In the genomic region with DNA sequence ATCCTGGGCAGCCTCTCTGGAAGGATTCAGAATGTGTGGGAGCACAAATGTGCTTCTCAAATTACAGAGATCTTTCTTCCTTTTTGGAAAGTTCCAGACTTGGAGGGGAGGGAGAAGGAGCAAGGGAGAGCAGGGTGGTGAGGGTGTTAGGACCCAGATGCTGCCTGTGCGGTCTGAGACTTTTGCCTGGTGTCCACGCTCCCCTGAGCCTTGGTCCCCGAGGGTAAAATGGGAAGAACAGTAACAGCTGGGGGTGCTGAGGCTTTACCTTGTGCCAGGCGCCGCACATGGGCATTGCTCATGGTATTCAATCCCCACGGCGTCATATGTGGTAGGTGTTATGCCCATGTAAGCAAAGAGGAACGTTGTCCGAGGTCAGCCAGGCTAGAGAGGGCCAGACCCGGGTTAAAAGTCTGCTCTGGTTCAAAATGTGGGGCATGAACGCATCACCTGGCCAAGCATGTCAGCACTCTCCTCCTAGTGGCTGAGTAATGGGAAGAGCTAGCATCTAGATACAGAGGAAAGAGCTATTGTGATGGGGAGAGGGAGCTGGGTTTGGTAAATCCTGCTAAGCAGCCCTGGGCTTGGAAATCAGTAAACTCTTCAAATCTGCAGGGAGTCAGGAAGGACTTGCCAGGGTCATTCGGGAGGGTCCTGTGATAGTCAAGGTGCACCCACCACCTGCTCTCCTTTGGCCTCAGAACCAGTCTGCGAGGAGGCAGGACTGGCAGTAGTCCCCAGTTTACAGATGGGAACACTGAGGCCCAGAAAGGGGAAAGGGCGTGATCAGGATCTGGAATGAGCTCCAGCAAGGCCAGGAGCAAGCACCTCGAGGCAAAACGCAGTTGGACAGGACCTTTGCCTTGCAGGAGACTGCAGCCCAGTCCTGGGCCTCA, we compare ENCODE assay signal across 21 cellular contexts. TPM values are rescaled to one million over a fixed set of nuclear protein-coding genes. Genes with fewer than 3 reads are reported as not detected.
DNase-seq lines count a peak whose midpoint lies in the region; ATAC-seq, FAIRE-seq and TF ChIP-seq lines count a peak whose summit lies in the region.
"Had no signal": no experiment of that assay in that cellular context is flagged by ENCODE, and none has a peak within 500 bp of the region (broad histone marks: within the 10 kb centered on the region; RNA-seq: fewer than 3 reads in every experiment).

No MANE protein-coding gene starts in this region.

- H3K36me3 Mint-ChIP-seq in CD4-positive, alpha-beta T cell (ENCODE audit: low read depth), result no peaks in the 10 kb centered on the region
- peaks cover 83% of the 10 kb centered on the region for H3K36me3 Mint-ChIP-seq in activated CD8-positive, alpha-beta T cell treated with anti-CD3 and anti-CD28 coated beads, Interleukin-2, amount 10 ng/mL, durations not matched to agents 7 days and 5 days (ENCODE audit: low read depth)
- H3K36me3 Mint-ChIP-seq: CD14-positive monocyte had no signal

- no peak for DNase-seq in CD4-positive, alpha-beta T cell
- no peak for DNase-seq in GM12891 (ENCODE audit: insufficient read length, low spot score)
- no peak for DNase-seq in activated CD8-positive, alpha-beta T cell treated with anti-CD3 and anti-CD28 coated beads, Interleukin-2, amount 10 ng/mL, durations not matched to agents 7 days and 5 days
- no peak for DNase-seq in keratinocyte (ENCODE audit: low read depth, low spot score)
- DNase-seq in GOT3 (lab: John Stamatoyannopoulos, UW), result no peak
- no peak for DNase-seq in DMS153 treated with DMSO at 0.1 percent for 48 hours (lab: John Stamatoyannopoulos, UW; ENCODE audit: unreplicated experiment)
- no peak for DNase-seq in ACHN
- DNase-seq in hepatocyte (ENCODE audit: low spot score), result no peak
- DNase-seq: erythroblast, head of caudate nucleus, KBM-7, left cardiac atrium, NCI-H1436, NCI-H226, SK-N-SH, trophoblast cell had no signal

- no peak overlapping the region for H3K27ac Mint-ChIP-seq in CD4-positive, alpha-beta T cell
- H3K27ac Mint-ChIP-seq in activated CD8-positive, alpha-beta T cell treated with anti-CD3 and anti-CD28 coated beads, Interleukin-2, amount 10 ng/mL, durations not matched to agents 7 days and 5 days, result peak overlapping the region; percentile 82

- H3K9me1 ChIP-seq in keratinocyte (ENCODE audit: control insufficient read depth, extremely low read depth, insufficient read depth, low read length), result no peaks in the 10 kb centered on the region

- no peak overlapping the region for H2AFZ ChIP-seq in keratinocyte (ENCODE audit: control insufficient read depth, low read length)
- H2AFZ ChIP-seq in hepatocyte, result no peak overlapping the region

- no peaks in the 10 kb centered on the region for H3K27me3 Mint-ChIP-seq in CD4-positive, alpha-beta T cell
- H3K27me3 Mint-ChIP-seq in activated CD8-positive, alpha-beta T cell treated with anti-CD3 and anti-CD28 coated beads, Interleukin-2, amount 10 ng/mL, durations not matched to agents 7 days and 5 days (ENCODE audit: low read depth), result no peaks in the 10 kb centered on the region

- in situ Hi-C loops in ACHN (cut with HindIII; ENCODE audit: low pct_ligation_motif_present, low pct_unique_long_range_greater_than_20kb, low sequenced_read_pairs), result no loop called here

- WGBS in hepatocyte (ENCODE audit: low lambda C conversion rate, missing lambda C conversion rate), result 53% methylated on average over 16 of the region's 16 CpGs

- no peak for ATAC-seq in CD4-positive, alpha-beta T cell (ENCODE audit: poor library complexity)
- no peak for ATAC-seq in activated CD8-positive, alpha-beta T cell treated with anti-CD3 and anti-CD28 coated beads, Interleukin-2, amount 10 ng/mL, durations not matched to agents 7 days and 5 days
- ATAC-seq: left cardiac atrium, psoas muscle had no signal

- no peaks in the 10 kb centered on the region for H3K9me3 Mint-ChIP-seq in CD4-positive, alpha-beta T cell
- no peaks in the 10 kb centered on the region for H3K9me3 Mint-ChIP-seq in activated CD8-positive, alpha-beta T cell treated with anti-CD3 and anti-CD28 coated beads, Interleukin-2, amount 10 ng/mL, durations not matched to agents 7 days and 5 days (ENCODE audit: insufficient read depth)

- no peak overlapping the region for H3K27ac ChIP-seq in CD4-positive, alpha-beta T cell (ENCODE audit: low read depth, low read length)
- H3K27ac ChIP-seq in keratinocyte (ENCODE audit: control insufficient read depth, insufficient read depth, low read length) (no peak overlapping the region), hepatocyte (no peak overlapping the region)
- H3K27ac ChIP-seq: psoas muscle had no signal

- no peak overlapping the region for H3K9ac ChIP-seq in keratinocyte (ENCODE audit: control insufficient read depth, extremely low read depth, insufficient read depth, low read length)
- H3K9ac ChIP-seq: SK-N-SH had no signal

- CTCF ChIA-PET in CD4-positive, alpha-beta T cell (lab: Charles Lee), result no interaction called here
- CTCF ChIA-PET in activated CD8-positive, alpha-beta T cell treated with anti-CD3 and anti-CD28 coated beads, Interleukin-2, amount 10 ng/mL, durations not matched to agents 7 days and 5 days (lab: Charles Lee), result interaction anchor here (0.9 to 3.0 kb wide), 5 partner anchors 28 to 272 kb away, joined by 3 to 18 read pairs (median 6); no protein-coding TSS in a partner anchor

- H3K36me3 ChIP-seq in keratinocyte (ENCODE audit: control insufficient read depth in 2 of 2, extremely low read depth in 1 of 2, insufficient read depth in 2 of 2, low read length in 2 of 2), result no peaks in the 10 kb centered on the region
- H3K36me3 ChIP-seq in hepatocyte (replicated peaks; ENCODE audit: insufficient read depth, low read depth), result no peaks in the 10 kb centered on the region

- no peaks in the 10 kb centered on the region for H3K9me2 ChIP-seq in hepatocyte (replicated peaks; ENCODE audit: insufficient read depth)
- H3K9me2 ChIP-seq: SK-N-SH had no signal

- H3K4me3 ChIP-seq in keratinocyte (ENCODE audit: control insufficient read depth in 2 of 3, extremely low read depth in 1 of 3, insufficient read depth in 2 of 3, low read depth in 1 of 3, low read length in 3 of 3), result no peak overlapping the region
- H3K4me3 ChIP-seq in hepatocyte, result no peak overlapping the region
- H3K4me3 ChIP-seq: psoas muscle had no signal

- H3K4me2 ChIP-seq in keratinocyte (ENCODE audit: control insufficient read depth, extremely low read depth, insufficient read depth, low read depth, low read length), result no peak overlapping the region
- no peak overlapping the region for H3K4me2 ChIP-seq in hepatocyte
- H3K4me2 ChIP-seq: SK-N-SH had no signal

- no peaks in the 10 kb centered on the region for H3K9me3 ChIP-seq in CD4-positive, alpha-beta T cell (ENCODE audit: control insufficient read depth, low read length)
- H3K9me3 ChIP-seq in keratinocyte (ENCODE audit: control insufficient read depth, low read depth, low read length), result no peaks in the 10 kb centered on the region
- no peaks in the 10 kb centered on the region for H3K9me3 ChIP-seq in hepatocyte (ENCODE audit: low read depth)
- H3K9me3 ChIP-seq: psoas muscle, SK-N-SH had no signal

- peaks cover 4% of the 10 kb centered on the region for H3K4me1 ChIP-seq in keratinocyte (ENCODE audit: control insufficient read depth, extremely low read depth, insufficient read depth, low read length)
- H3K4me1 ChIP-seq in hepatocyte (ENCODE audit: insufficient read depth), result peaks cover 14% of the 10 kb centered on the region

- TF ChIP-seq CTCF in CD4-positive, alpha-beta T cell (IDR thresholded peaks at IDR 0.05), result no peak
- peak; percentile 16 to 31 (median 19) for TF ChIP-seq CTCF in keratinocyte (optimal IDR thresholded peaks at IDR 0.05 in 1 of 3, IDR thresholded peaks at IDR 0.05 in 1 of 3, conservative IDR thresholded peaks at IDR 0.05 in 1 of 3; ENCODE audit: extremely low read depth in 1 of 3, insufficient read depth in 2 of 3, low read length in 3 of 3)
- no peak for TF ChIP-seq CTCF in hepatocyte (IDR thresholded peaks at IDR 0.05; ENCODE audit: poor library complexity)

- POLR2A ChIA-PET in CD4-positive, alpha-beta T cell (lab: Charles Lee), result interaction anchor here (1.0 to 1.3 kb wide), 4 partner anchors 8 to 88 kb away, joined by 3 to 4 read pairs (median 4); no protein-coding TSS in a partner anchor
- POLR2A ChIA-PET in activated CD8-positive, alpha-beta T cell treated with anti-CD3 and anti-CD28 coated beads, Interleukin-2, amount 10 ng/mL, durations not matched to agents 7 days and 5 days (lab: Charles Lee), result interaction anchor here (1.1 kb wide), 2 partner anchors 13 to 29 kb away, joined by 3 read pairs; no protein-coding TSS in a partner anchor

- H3K27me3 ChIP-seq in CD4-positive, alpha-beta T cell (ENCODE audit: control insufficient read depth, insufficient read depth, low read length), result no peaks in the 10 kb centered on the region
- H3K27me3 ChIP-seq in keratinocyte (ENCODE audit: control insufficient read depth, extremely low read depth, insufficient read depth, low read length), result peaks cover 59% of the 10 kb centered on the region
- H3K27me3 ChIP-seq in hepatocyte, result peaks cover 54% of the 10 kb centered on the region

- H3K4me3 Mint-ChIP-seq in CD4-positive, alpha-beta T cell, result peak overlapping the region; percentile 62
- H3K4me3 Mint-ChIP-seq in activated CD8-positive, alpha-beta T cell treated with anti-CD3 and anti-CD28 coated beads, Interleukin-2, amount 10 ng/mL, durations not matched to agents 7 days and 5 days, result peak overlapping the region; percentile 49
- H3K4me3 Mint-ChIP-seq: CD14-positive monocyte had no signal

- intact Hi-C loops in CD4-positive, alpha-beta T cell (cut with DNase I, micrococcal nuclease), result loop anchor here (5.0 kb wide), 4 partner anchors 213 to 292 kb away; a partner anchor contains a TSS

- peaks cover 25% of the 10 kb centered on the region for H3K4me1 Mint-ChIP-seq in CD4-positive, alpha-beta T cell (ENCODE audit: low read depth)
- peaks cover 86% of the 10 kb centered on the region for H3K4me1 Mint-ChIP-seq in activated CD8-positive, alpha-beta T cell treated with anti-CD3 and anti-CD28 coated beads, Interleukin-2, amount 10 ng/mL, durations not matched to agents 7 days and 5 days (ENCODE audit: low read depth)

- H4K20me1 ChIP-seq in keratinocyte (ENCODE audit: control insufficient read depth, extremely low read depth, insufficient read depth, low read length) (no peaks in the 10 kb centered on the region), hepatocyte (ENCODE audit: insufficient read depth, poor library complexity, severe bottlenecking) (no peaks in the 10 kb centered on the region)

- TF ChIP-seq POLR2A in GM12891 (IDR thresholded peaks at IDR 0.05; ENCODE audit: low read depth, low read length), result peak; percentile 7; the same call in 1 of the 2 replicates

- H3K79me2 ChIP-seq in keratinocyte (ENCODE audit: control insufficient read depth, insufficient read depth, low read length) (no peaks in the 10 kb centered on the region), hepatocyte (no peaks in the 10 kb centered on the region)

- FAIRE-seq in GM12891 (lab: Jason Lieb, UNC), result peak; percentile 50
- no peak for FAIRE-seq in keratinocyte (lab: Jason Lieb, UNC)
- FAIRE-seq: colon, G401.6, H54 had no signal

- dilution Hi-C loops in keratinocyte (cut with MboI; ENCODE audit: extremely low pct_ligation_motif_present, low sequenced_read_pairs), result loop anchor here (25.0 kb wide), 1 partner anchor 278 kb away; no protein-coding TSS in a partner anchor

RNA-seq across cellular contexts. Expression of a gene that starts 4.5 kb away (rescaled TPM):
- total RNA-seq in CD4-positive, alpha-beta T cell, result 100 to 1,000 TPM; 202 to 209 TPM
- 82.2 TPM for polyA plus RNA-seq in GM12891 (2012; ENCODE audit: low read depth, missing spikeins)
- total RNA-seq in activated CD8-positive, alpha-beta T cell treated with anti-CD3 and anti-CD28 coated beads, Interleukin-2, amount 10 ng/mL, durations not matched to agents 7 days and 5 days, result 100 to 1,000 TPM; 144 to 147 TPM
- 0.01 to 0.10 TPM in 2 of 3 replicates, not detected in the other for polyA plus RNA-seq in keratinocyte
- polyA plus RNA-seq in keratinocyte (2011; ENCODE audit: low read depth), result 0.17 TPM
- 0.12 TPM in 1 of 2 replicates, not detected in the other for polyA plus RNA-seq in keratinocyte (2011; cell fraction: cytosol; rRNA removed)
- not detected in 2 replicates for polyA plus RNA-seq in keratinocyte (2011; cell fraction: nucleus; rRNA removed)
- 0.03 and 0.51 TPM in 2 replicates for polyA plus RNA-seq in keratinocyte (2012; ENCODE audit: low replicate concordance)
- polyA minus RNA-seq in keratinocyte, result 0.16 TPM in 1 of 3 replicates, not detected in the others
- polyA minus RNA-seq in keratinocyte (2011; cell fraction: cytosol; rRNA and poly(A)+ RNA removed), result not detected
- polyA minus RNA-seq in keratinocyte (2011; cell fraction: nucleus; rRNA and poly(A)+ RNA removed), result 0.23 TPM in 1 of 2 replicates, not detected in the other
- total RNA-seq in hepatocyte, result 0.13 and 0.28 TPM in 2 replicates
- 0.16 and 0.67 TPM in 2 replicates for polyA plus RNA-seq in hepatocyte
- polyA plus RNA-seq: SK-N-SH had no signal

Comparison
In these comparisons a context has a peak if more than half of its experiments do, and no peak if none do; other contexts are left out.
1. CTCF ChIP-seq: peak in keratinocyte (3 of 3); none in CD4-positive, alpha-beta T cell (single experiment) and hepatocyte (single experiment).
2. RNA of a gene that starts 4.5 kb away (total RNA-seq): 202 to 209 TPM in CD4-positive, alpha-beta T cell and 144 to 147 TPM in activated CD8-positive, alpha-beta T cell treated with anti-CD3 and anti-CD28 coated beads, Interleukin-2, amount 10 ng/mL, durations not matched to agents 7 days and 5 days; 0.13 to 0.28 TPM in hepatocyte; every median in the first group is over 100 times any median in the second.